1 cellular context compared by ENCODE assay signal in the genomic region with DNA sequence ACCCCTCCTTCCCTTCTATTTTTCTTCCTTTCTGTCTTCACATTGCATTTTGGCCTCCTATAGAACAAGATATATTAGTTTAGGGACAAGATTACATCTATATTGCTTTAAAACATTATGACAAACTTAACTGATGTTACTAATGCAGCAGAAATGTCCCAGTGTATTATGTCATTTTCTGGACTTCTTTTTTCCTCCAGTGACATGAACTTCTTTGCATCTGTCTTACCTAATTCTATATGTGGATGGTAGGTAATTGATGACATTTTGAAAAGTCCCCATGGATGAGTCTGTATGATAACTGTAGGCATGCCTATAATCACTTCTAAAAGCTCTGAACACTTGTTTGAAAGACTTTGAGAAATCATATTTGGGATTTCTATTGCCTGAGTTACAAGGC.
TF ChIP-seq lines count a peak whose summit lies in the region.

No MANE protein-coding gene starts in this region.

TF ChIP-seq in WTC11, 78 proteins besides CTCF, POLR2A, EP300 and RAD21 (continued from another document):
- TF ChIP-seq, protein P1, sequence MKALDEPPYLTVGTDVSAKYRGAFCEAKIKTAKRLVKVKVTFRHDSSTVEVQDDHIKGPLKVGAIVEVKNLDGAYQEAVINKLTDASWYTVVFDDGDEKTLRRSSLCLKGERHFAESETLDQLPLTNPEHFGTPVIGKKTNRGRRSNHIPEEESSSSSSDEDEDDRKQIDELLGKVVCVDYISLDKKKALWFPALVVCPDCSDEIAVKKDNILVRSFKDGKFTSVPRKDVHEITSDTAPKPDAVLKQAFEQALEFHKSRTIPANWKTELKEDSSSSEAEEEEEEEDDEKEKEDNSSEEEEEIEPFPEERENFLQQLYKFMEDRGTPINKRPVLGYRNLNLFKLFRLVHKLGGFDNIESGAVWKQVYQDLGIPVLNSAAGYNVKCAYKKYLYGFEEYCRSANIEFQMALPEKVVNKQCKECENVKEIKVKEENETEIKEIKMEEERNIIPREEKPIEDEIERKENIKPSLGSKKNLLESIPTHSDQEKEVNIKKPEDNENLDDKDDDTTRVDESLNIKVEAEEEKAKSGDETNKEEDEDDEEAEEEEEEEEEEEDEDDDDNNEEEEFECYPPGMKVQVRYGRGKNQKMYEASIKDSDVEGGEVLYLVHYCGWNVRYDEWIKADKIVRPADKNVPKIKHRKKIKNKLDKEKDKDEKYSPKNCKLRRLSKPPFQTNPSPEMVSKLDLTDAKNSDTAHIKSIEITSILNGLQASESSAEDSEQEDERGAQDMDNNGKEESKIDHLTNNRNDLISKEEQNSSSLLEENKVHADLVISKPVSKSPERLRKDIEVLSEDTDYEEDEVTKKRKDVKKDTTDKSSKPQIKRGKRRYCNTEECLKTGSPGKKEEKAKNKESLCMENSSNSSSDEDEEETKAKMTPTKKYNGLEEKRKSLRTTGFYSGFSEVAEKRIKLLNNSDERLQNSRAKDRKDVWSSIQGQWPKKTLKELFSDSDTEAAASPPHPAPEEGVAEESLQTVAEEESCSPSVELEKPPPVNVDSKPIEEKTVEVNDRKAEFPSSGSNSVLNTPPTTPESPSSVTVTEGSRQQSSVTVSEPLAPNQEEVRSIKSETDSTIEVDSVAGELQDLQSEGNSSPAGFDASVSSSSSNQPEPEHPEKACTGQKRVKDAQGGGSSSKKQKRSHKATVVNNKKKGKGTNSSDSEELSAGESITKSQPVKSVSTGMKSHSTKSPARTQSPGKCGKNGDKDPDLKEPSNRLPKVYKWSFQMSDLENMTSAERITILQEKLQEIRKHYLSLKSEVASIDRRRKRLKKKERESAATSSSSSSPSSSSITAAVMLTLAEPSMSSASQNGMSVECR (CRISPR knock-in tag; IDR thresholded peaks at IDR 0.05; ENCODE audit: borderline replicate concordance): no peak
- TF ChIP-seq GABPB1 (CRISPR knock-in tag; IDR thresholded peaks at IDR 0.05) (no peak), ZNF232 (CRISPR knock-in tag; IDR thresholded peaks at IDR 0.05) (no peak), OVOL2 (CRISPR knock-in tag; IDR thresholded peaks at IDR 0.05; ENCODE audit: borderline replicate concordance) (no peak), IRF2 (CRISPR knock-in tag; IDR thresholded peaks at IDR 0.05; ENCODE audit: borderline replicate concordance, low read depth) (no peak), PRDM15 (CRISPR knock-in tag; IDR thresholded peaks at IDR 0.05) (no peak), NR1H2 (CRISPR knock-in tag; IDR thresholded peaks at IDR 0.05) (no peak), ZNF281 (CRISPR knock-in tag; IDR thresholded peaks at IDR 0.05) (no peak)
- TF ChIP-seq, protein P2, sequence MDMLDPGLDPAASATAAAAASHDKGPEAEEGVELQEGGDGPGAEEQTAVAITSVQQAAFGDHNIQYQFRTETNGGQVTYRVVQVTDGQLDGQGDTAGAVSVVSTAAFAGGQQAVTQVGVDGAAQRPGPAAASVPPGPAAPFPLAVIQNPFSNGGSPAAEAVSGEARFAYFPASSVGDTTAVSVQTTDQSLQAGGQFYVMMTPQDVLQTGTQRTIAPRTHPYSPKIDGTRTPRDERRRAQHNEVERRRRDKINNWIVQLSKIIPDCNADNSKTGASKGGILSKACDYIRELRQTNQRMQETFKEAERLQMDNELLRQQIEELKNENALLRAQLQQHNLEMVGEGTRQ (CRISPR knock-in tag; IDR thresholded peaks at IDR 0.05): no peak
- TF ChIP-seq, protein P3, sequence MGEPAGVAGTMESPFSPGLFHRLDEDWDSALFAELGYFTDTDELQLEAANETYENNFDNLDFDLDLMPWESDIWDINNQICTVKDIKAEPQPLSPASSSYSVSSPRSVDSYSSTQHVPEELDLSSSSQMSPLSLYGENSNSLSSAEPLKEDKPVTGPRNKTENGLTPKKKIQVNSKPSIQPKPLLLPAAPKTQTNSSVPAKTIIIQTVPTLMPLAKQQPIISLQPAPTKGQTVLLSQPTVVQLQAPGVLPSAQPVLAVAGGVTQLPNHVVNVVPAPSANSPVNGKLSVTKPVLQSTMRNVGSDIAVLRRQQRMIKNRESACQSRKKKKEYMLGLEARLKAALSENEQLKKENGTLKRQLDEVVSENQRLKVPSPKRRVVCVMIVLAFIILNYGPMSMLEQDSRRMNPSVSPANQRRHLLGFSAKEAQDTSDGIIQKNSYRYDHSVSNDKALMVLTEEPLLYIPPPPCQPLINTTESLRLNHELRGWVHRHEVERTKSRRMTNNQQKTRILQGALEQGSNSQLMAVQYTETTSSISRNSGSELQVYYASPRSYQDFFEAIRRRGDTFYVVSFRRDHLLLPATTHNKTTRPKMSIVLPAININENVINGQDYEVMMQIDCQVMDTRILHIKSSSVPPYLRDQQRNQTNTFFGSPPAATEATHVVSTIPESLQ (CRISPR knock-in tag; IDR thresholded peaks at IDR 0.05): no peak
- TF ChIP-seq, protein P4, sequence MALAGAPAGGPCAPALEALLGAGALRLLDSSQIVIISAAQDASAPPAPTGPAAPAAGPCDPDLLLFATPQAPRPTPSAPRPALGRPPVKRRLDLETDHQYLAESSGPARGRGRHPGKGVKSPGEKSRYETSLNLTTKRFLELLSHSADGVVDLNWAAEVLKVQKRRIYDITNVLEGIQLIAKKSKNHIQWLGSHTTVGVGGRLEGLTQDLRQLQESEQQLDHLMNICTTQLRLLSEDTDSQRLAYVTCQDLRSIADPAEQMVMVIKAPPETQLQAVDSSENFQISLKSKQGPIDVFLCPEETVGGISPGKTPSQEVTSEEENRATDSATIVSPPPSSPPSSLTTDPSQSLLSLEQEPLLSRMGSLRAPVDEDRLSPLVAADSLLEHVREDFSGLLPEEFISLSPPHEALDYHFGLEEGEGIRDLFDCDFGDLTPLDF (CRISPR knock-in tag; IDR thresholded peaks at IDR 0.05): no peak
